Comparison of ENCODE assay signal across 9 cellular contexts in genomic region chr12:8860165-8860961, GRCh38. TPM values are rescaled to one million over a fixed set of nuclear protein-coding genes. Genes with fewer than 3 reads are reported as not detected.
DNase-seq lines count a peak whose midpoint lies in the region; ATAC-seq and TF ChIP-seq lines count a peak whose summit lies in the region.
"Had no signal": no experiment of that assay in that cellular context is flagged by ENCODE, and none has a peak within 500 bp of the region (broad histone marks: within the 10 kb centered on the region; RNA-seq: fewer than 3 reads in every experiment).

No MANE protein-coding gene starts in this region.

- no peak for ATAC-seq in activated CD8-positive, alpha-beta memory T cell treated with anti-CD3 and anti-CD28 coated beads, Interleukin-2, amount 10 ng/mL, durations not matched to agents 7 days and 5 days
- no peak for ATAC-seq in HG02884 (IDR thresholded peaks at IDR 0.05; ENCODE audit: unreplicated experiment)

- H3K4me1 Mint-ChIP-seq in activated CD8-positive, alpha-beta memory T cell treated with anti-CD3 and anti-CD28 coated beads, Interleukin-2, amount 10 ng/mL, durations not matched to agents 7 days and 5 days: no peaks in the 10 kb centered on the region
- no peaks in the 10 kb centered on the region for H3K4me1 Mint-ChIP-seq in progenitor cell of endocrine pancreas (ENCODE audit: low read depth)

- no peaks in the 10 kb centered on the region for H3K9me3 Mint-ChIP-seq in activated CD8-positive, alpha-beta memory T cell treated with anti-CD3 and anti-CD28 coated beads, Interleukin-2, amount 10 ng/mL, durations not matched to agents 7 days and 5 days (ENCODE audit: low read depth)
- H3K9me3 Mint-ChIP-seq in progenitor cell of endocrine pancreas (ENCODE audit: low read depth): no peaks in the 10 kb centered on the region

- peak; percentile 75 for TF ChIP-seq CTCF in progenitor cell of endocrine pancreas (IDR thresholded peaks at IDR 0.05; ENCODE audit: unreplicated experiment)

- H3K27ac Mint-ChIP-seq in activated CD8-positive, alpha-beta memory T cell treated with anti-CD3 and anti-CD28 coated beads, Interleukin-2, amount 10 ng/mL, durations not matched to agents 7 days and 5 days: no peak overlapping the region
- no peak overlapping the region for H3K27ac Mint-ChIP-seq in progenitor cell of endocrine pancreas

- intact Hi-C loops in head of caudate nucleus (cut with DNase I): no loop called here

- no peak overlapping the region for H3K4me3 Mint-ChIP-seq in activated CD8-positive, alpha-beta memory T cell treated with anti-CD3 and anti-CD28 coated beads, Interleukin-2, amount 10 ng/mL, durations not matched to agents 7 days and 5 days
- no peak overlapping the region for H3K4me3 Mint-ChIP-seq in progenitor cell of endocrine pancreas (ENCODE audit: low read depth)

- no peaks in the 10 kb centered on the region for H3K36me3 Mint-ChIP-seq in activated CD8-positive, alpha-beta memory T cell treated with anti-CD3 and anti-CD28 coated beads, Interleukin-2, amount 10 ng/mL, durations not matched to agents 7 days and 5 days
- no peaks in the 10 kb centered on the region for H3K36me3 Mint-ChIP-seq in progenitor cell of endocrine pancreas (ENCODE audit: insufficient read depth)

- peaks cover 12% of the 10 kb centered on the region for H3K27me3 Mint-ChIP-seq in activated CD8-positive, alpha-beta memory T cell treated with anti-CD3 and anti-CD28 coated beads, Interleukin-2, amount 10 ng/mL, durations not matched to agents 7 days and 5 days
- no peaks in the 10 kb centered on the region for H3K27me3 Mint-ChIP-seq in progenitor cell of endocrine pancreas

- CTCF ChIA-PET in activated CD8-positive, alpha-beta memory T cell treated with anti-CD3 and anti-CD28 coated beads, Interleukin-2, amount 10 ng/mL, durations not matched to agents 7 days and 5 days (lab: Charles Lee): interaction anchor here (0.5 to 1.4 kb wide), 13 partner anchors 9 to 316 kb away, joined by 3 to 12 read pairs (median 4); no protein-coding TSS in a partner anchor

- peak; percentile 57 for DNase-seq in activated CD8-positive, alpha-beta memory T cell treated with anti-CD3 and anti-CD28 coated beads for 24 hours
- DNase-seq in activated CD8-positive, alpha-beta memory T cell treated with anti-CD3 and anti-CD28 coated beads, Interleukin-2, amount 10 ng/mL, durations not matched to agents 7 days and 5 days: no peak
- DNase-seq in NCI-H226 (peak; percentile 36), head of caudate nucleus (peak in 41 of 42 donors; percentile 5 to 73 (median 46)), progenitor cell of endocrine pancreas (ENCODE audit: low spot score, unreplicated experiment) (no peak), DMS153 treated with DMSO at 0.1 percent for 48 hours (lab: John Stamatoyannopoulos, UW; ENCODE audit: unreplicated experiment) (no peak)
- DNase-seq in activated naive CD4-positive, alpha-beta T cell treated with Interleukin-2 at 50 U/mL for 16 hours: peak; percentile 20

RNA-seq across cellular contexts. Expression of gene A2ML1, which starts 37.9 kb away (rescaled TPM):
- total RNA-seq in activated CD8-positive, alpha-beta memory T cell treated with anti-CD3 and anti-CD28 coated beads, Interleukin-2, amount 10 ng/mL, durations not matched to agents 7 days and 5 days: not detected
- 0.19 and 0.38 TPM in 2 replicates for total RNA-seq in progenitor cell of endocrine pancreas
- total RNA-seq: subcutaneous adipose tissue had no signal

RNA-seq across cellular contexts. Expression of gene PHC1, which starts 53.9 kb away (rescaled TPM):
- 1 to 10 TPM; 5.1 to 9.2 TPM for total RNA-seq in activated CD8-positive, alpha-beta memory T cell treated with anti-CD3 and anti-CD28 coated beads, Interleukin-2, amount 10 ng/mL, durations not matched to agents 7 days and 5 days
- 200 and 209 TPM in 2 replicates for total RNA-seq in progenitor cell of endocrine pancreas

Comparison
In these comparisons a context has a peak if more than half of its experiments do, and no peak if none do; other contexts are left out.
1. DNase-seq: peak in activated CD8-positive, alpha-beta memory T cell treated with anti-CD3 and anti-CD28 coated beads for 24 hours (single experiment), NCI-H226 (single experiment), activated naive CD4-positive, alpha-beta T cell treated with Interleukin-2 at 50 U/mL for 16 hours (single experiment) and head of caudate nucleus (41 of 42); none in activated CD8-positive, alpha-beta memory T cell treated with anti-CD3 and anti-CD28 coated beads, Interleukin-2, amount 10 ng/mL, durations not matched to agents 7 days and 5 days (single experiment), progenitor cell of endocrine pancreas (single experiment) and DMS153 treated with DMSO at 0.1 percent for 48 hours (single experiment).
2. RNA of gene PHC1, which starts 53.9 kb away (total RNA-seq): 200 to 209 TPM in progenitor cell of endocrine pancreas; 5.1 to 9.2 TPM in activated CD8-positive, alpha-beta memory T cell treated with anti-CD3 and anti-CD28 coated beads, Interleukin-2, amount 10 ng/mL, durations not matched to agents 7 days and 5 days; every median in the first group is over 10 times any median in the second.